ENCODE assay signal across 15 cellular contexts in genomic region chr12:2287151-2287550, GRCh38.
DNase-seq lines count a peak whose midpoint lies in the region; ATAC-seq, FAIRE-seq and TF ChIP-seq lines count a peak whose summit lies in the region.
"Had no signal": no experiment of that assay in that cellular context is flagged by ENCODE, and none has a peak within 500 bp of the region (broad histone marks: within the 10 kb centered on the region; RNA-seq: fewer than 3 reads in every experiment).

No MANE protein-coding gene starts in this region.

- ATAC-seq in left cardiac atrium (peak; percentile 2 to 13), upper lobe of right lung (no peak), HG02798 (IDR thresholded peaks at IDR 0.05; ENCODE audit: poor library complexity, unreplicated experiment) (no peak), GM18498 (IDR thresholded peaks at IDR 0.05; ENCODE audit: unreplicated experiment) (no peak)
- ATAC-seq: activated naive CD4-positive, alpha-beta T cell treated with anti-CD3 and anti-CD28 coated beads, Interleukin-2, amount 50 U/mL, for 72 hours; CD8-positive, alpha-beta T cell had no signal

- intact Hi-C loops in left cardiac atrium (cut with DNase I), result loop anchor here in 1 of 2 donors (10.0 kb wide), 2 partner anchors 122 to 232 kb away; partner anchors contain the start of gene CACNA1C
- intact Hi-C loops in upper lobe of right lung (cut with DNase I), result no loop called here
- intact Hi-C loops in dorsolateral prefrontal cortex (cut with DNase I), result loop anchor here (5.0 to 10.0 kb wide), 3 partner anchors 230 to 492 kb away; no protein-coding TSS in a partner anchor

- peak overlapping the region; percentile 55 for H3K27ac ChIP-seq in upper lobe of right lung
- peak overlapping the region in 21 of 59 donors; percentile 10 to 79 (median 44) for H3K27ac ChIP-seq in dorsolateral prefrontal cortex

- no peak overlapping the region for H3K4me3 ChIP-seq in bronchial epithelial cell (ENCODE audit: low read depth, low read length)
- H3K4me3 ChIP-seq in upper lobe of right lung, result no peak overlapping the region
- H3K4me3 ChIP-seq in dorsolateral prefrontal cortex, result no peak overlapping the region

- peaks cover 2% of the 10 kb centered on the region for H3K27me3 ChIP-seq in bronchial epithelial cell (ENCODE audit: control insufficient read depth, insufficient read depth, low read length)
- H3K27me3 ChIP-seq in upper lobe of right lung, result no peaks in the 10 kb centered on the region
- no peaks in the 10 kb centered on the region for H3K27me3 ChIP-seq in dorsolateral prefrontal cortex

- FAIRE-seq in bronchial epithelial cell (lab: Jason Lieb, UNC), result peak; percentile 92
- FAIRE-seq: GM18507 had no signal

- TF ChIP-seq CTCF in bronchial epithelial cell (IDR thresholded peaks at IDR 0.05; ENCODE audit: insufficient read depth, low read length, severe bottlenecking) (no peak), osteocyte (IDR thresholded peaks at IDR 0.05) (no peak), upper lobe of right lung (IDR thresholded peaks at IDR 0.05) (no peak), dorsolateral prefrontal cortex (IDR thresholded peaks at IDR 0.05 in 54 of 56, conservative IDR thresholded peaks at IDR 0.05 in 2 of 56; ENCODE audit: low read depth in 1 of 56, partially characterized antibody in 56 of 56) (no peak)

- H3K4me1 ChIP-seq in upper lobe of right lung, result peaks cover 49% of the 10 kb centered on the region

- peak overlapping the region; percentile 96 for H3K27ac Mint-ChIP-seq in osteocyte (ENCODE audit: unreplicated experiment)
- H3K27ac Mint-ChIP-seq: activated B cell treated with CpG ODN at 0.5 μM for 24 hours; activated naive CD4-positive, alpha-beta T cell treated with anti-CD3 and anti-CD28 coated beads, Interleukin-2, amount 50 U/mL, for 72 hours; CD8-positive, alpha-beta T cell had no signal

- H3K36me3 Mint-ChIP-seq in osteocyte (ENCODE audit: unreplicated experiment), result no peaks in the 10 kb centered on the region
- H3K36me3 Mint-ChIP-seq: activated naive CD4-positive, alpha-beta T cell treated with anti-CD3 and anti-CD28 coated beads, Interleukin-2, amount 50 U/mL, for 72 hours; CD8-positive, alpha-beta T cell had no signal

- peak overlapping the region; percentile 1 for H3K4me3 Mint-ChIP-seq in osteocyte (ENCODE audit: unreplicated experiment)
- H3K4me3 Mint-ChIP-seq: activated B cell treated with CpG ODN at 0.5 μM for 24 hours; CD8-positive, alpha-beta T cell had no signal

- no peaks in the 10 kb centered on the region for H3K9me3 Mint-ChIP-seq in osteocyte (ENCODE audit: unreplicated experiment)
- H3K9me3 Mint-ChIP-seq: activated B cell treated with CpG ODN at 0.5 μM for 24 hours; activated naive CD4-positive, alpha-beta T cell treated with anti-CD3 and anti-CD28 coated beads, Interleukin-2, amount 50 U/mL, for 72 hours; CD8-positive, alpha-beta T cell had no signal

- peaks cover 99% of the 10 kb centered on the region for H3K4me1 Mint-ChIP-seq in osteocyte (ENCODE audit: unreplicated experiment)

- H3K9me3 ChIP-seq in upper lobe of right lung, result no peaks in the 10 kb centered on the region

- no peaks in the 10 kb centered on the region for H3K36me3 ChIP-seq in bronchial epithelial cell (ENCODE audit: control insufficient read depth, insufficient read depth, low read length)
- H3K36me3 ChIP-seq in upper lobe of right lung, result no peaks in the 10 kb centered on the region

- no peak for DNase-seq in bronchial epithelial cell (ENCODE audit: low read depth)
- DNase-seq in left cardiac atrium, result no peak
- no peak for DNase-seq in osteocyte (ENCODE audit: extremely low spot score, unreplicated experiment)
- peak; percentile 35 for DNase-seq in upper lobe of right lung
- no peak for DNase-seq in dorsolateral prefrontal cortex
- DNase-seq: activated B cell treated with CpG ODN at 0.5 μM for 24 hours; CD8-positive, alpha-beta T cell; erythroblast; GDM1; midbrain; NCI-H226 had no signal

- no peaks in the 10 kb centered on the region for H3K27me3 Mint-ChIP-seq in osteocyte (ENCODE audit: unreplicated experiment)

Comparison
In these comparisons a context has a peak if more than half of its experiments do, and no peak if none do; other contexts are left out.
1. ATAC-seq: peak in left cardiac atrium (2 of 2); none in upper lobe of right lung (single experiment), HG02798 (single experiment) and GM18498 (single experiment).